In genomic region chr6:107957909-107958688, GRCh38 we compare ENCODE assay signal across 8 cellular contexts. TPM values are rescaled to one million over a fixed set of nuclear protein-coding genes. Genes with fewer than 3 reads are reported as not detected.
DNase-seq lines count a peak whose midpoint lies in the region; ATAC-seq, FAIRE-seq and TF ChIP-seq lines count a peak whose summit lies in the region.

SEC63 (minus strand) TSS chr6:107958208; CDS start chr6:107958009, 199 bp downstream.

- POLR2A ChIA-PET in HepG2 (lab: Yijun Ruan, JAX) = interaction anchor here (0.6 to 2.4 kb wide), 13 partner anchors 12 to 1137 kb away, joined by 3 to 15 read pairs (median 4); partner anchors contain the start of genes CEP57L1 and SESN1

- TF ChIP-seq CTCF in CD14-positive monocyte (IDR thresholded peaks at IDR 0.05) = no peak
- TF ChIP-seq CTCF in HepG2 (CRISPR knock-in tag; IDR thresholded peaks at IDR 0.05) = 0 out of 2 replicates have a peak, but pooled peaks have one; percentile 5

- TF ChIP-seq RAD21 in HepG2 (CRISPR knock-in tag; IDR thresholded peaks at IDR 0.05) = peak; percentile 52; the same call in 1 of the 2 replicates

- H3K36me3 ChIP-seq in HepG2 (replicated peaks in 1 of 2; ENCODE audit: control insufficient read depth in 1 of 2, insufficient read depth in 2 of 2, low read length in 2 of 2) = no peaks in the 10 kb centered on the region

- H3K4me1 ChIP-seq in HepG2 (ENCODE audit: insufficient read depth, low read length) = peaks cover 41% of the 10 kb centered on the region

- 0 out of 2 replicates have a peak, but pooled peaks cover 3% of the 10 kb centered on the region for H4K20me1 ChIP-seq in HepG2 (ENCODE audit: insufficient read depth, low read length)

- peak within 1 kb of the TSS; percentile 81 for H3K4me2 ChIP-seq in HepG2 (ENCODE audit: low read depth, low read length)

- H3K79me2 ChIP-seq in HepG2 (ENCODE audit: insufficient read depth, low read length) = peaks cover 38% of the 10 kb centered on the region

- H3K27ac Mint-ChIP-seq in CD14-positive monocyte = peak within 1 kb of the TSS; percentile 96 to 98 (median 98)

- peak; percentile 97 for DNase-seq in CD14-positive monocyte (ENCODE audit: low spot score)
- DNase-seq in NCI-H748 treated with DMSO at 0.1 percent for 48 hours (lab: John Stamatoyannopoulos, UW) = peak; percentile 84
- DNase-seq in activated CD4-positive, alpha-beta T cell treated with anti-CD3 and anti-CD28 coated beads, Interleukin-2, amount 50 U/mL, for 24 hours (ENCODE audit: low read depth in 1 of 2, low spot score in 1 of 2) = peak; percentile 91 to 96
- DNase-seq in dedifferentiated amniotic fluid mesenchymal stem cell (ENCODE audit: extremely low spot score) = peak; percentile 97
- DNase-seq in HepG2 (ENCODE audit: low spot score) = peak; percentile 92
- peak; percentile 95 to 97 for DNase-seq in stimulated activated CD4-positive, alpha-beta T cell treated with anti-CD3 and anti-CD28 coated beads, Interleukin-2, amount 100 ng/mL, for 48 hours

- under 1% methylated on average over 40 of the region's 69 CpGs for WGBS in HepG2 (ENCODE audit: low lambda C conversion rate)

- in situ Hi-C loops in HepG2 (cut with HindIII; ENCODE audit: extremely low pct_ligation_motif_present, low pct_unique_long_range_greater_than_20kb) = no loop called here

- TF ChIP-seq POLR2A in HepG2 (IDR thresholded peaks at IDR 0.05; ENCODE audit: insufficient read depth in 1 of 2, low read depth in 2 of 2, low read length in 2 of 2) = peak; percentile 81 to 85

- peaks cover 2 to 7% of the 10 kb centered on the region in 2 donors for H3K36me3 Mint-ChIP-seq in CD14-positive monocyte

- intact Hi-C loops in CD14-positive monocyte (cut with micrococcal nuclease) (loop anchor here (5.0 to 10.0 kb wide), 3 partner anchors 114 to 1633 kb away; partner anchors contain the start of genes OSTM1 (in 2 of the 2) and ATG5 (in 1 of the 2)), HepG2 (cut with micrococcal nuclease; ENCODE audit: unreplicated experiment) (loop anchor here (1.0 to 10.0 kb wide), 3 partner anchors 45 to 116 kb away; partner anchors contain the start of gene OSTM1)

- ATAC-seq in GM19395 (IDR thresholded peaks at IDR 0.05; ENCODE audit: unreplicated experiment) = peak; percentile 91
- peak; percentile 86 for ATAC-seq in HG03565 (IDR thresholded peaks at IDR 0.05; ENCODE audit: unreplicated experiment)
- ATAC-seq in HepG2 = peak; percentile 89

- peak within 1 kb of the TSS; percentile 89 for H3K27ac ChIP-seq in HepG2 (ENCODE audit: extremely low read length, insufficient read depth, low read length)

- FAIRE-seq in HepG2 (lab: Jason Lieb, UNC) = no peak

- peaks cover 6 to 9% (median 8%) of the 10 kb centered on the region in 3 donors for H3K27me3 Mint-ChIP-seq in CD14-positive monocyte (ENCODE audit: low read depth in 3 of 3)

- no peaks in the 10 kb centered on the region for H3K9me3 ChIP-seq in HepG2 (ENCODE audit: low read length)

- no peaks in the 10 kb centered on the region; a peak in 1 of 5 replicates for H3K27me3 ChIP-seq in HepG2 (ENCODE audit: control insufficient read depth in 1 of 2, insufficient read depth in 2 of 2, low read length in 2 of 2)

- CTCF ChIA-PET in HepG2 (lab: Yijun Ruan, JAX; ENCODE audit: low intra/inter-chr PET ratio, low total read pairs) = no interaction called here

- H3K4me3 ChIP-seq in HepG2 (replicated peaks in 1 of 3; ENCODE audit: insufficient read depth in 1 of 3, low read depth in 2 of 3, low read length in 3 of 3) = peak within 1 kb of the TSS; percentile 87 to 99 (median 94)

- peak within 1 kb of the TSS; percentile 97 to 100 for H3K4me3 Mint-ChIP-seq in CD14-positive monocyte

- H2AFZ ChIP-seq in HepG2 (ENCODE audit: low read length) = no peak within 1 kb of the TSS

- peak within 1 kb of the TSS; percentile 98 for H3K9ac ChIP-seq in HepG2 (ENCODE audit: insufficient read depth, low read depth, low read length)

- no peak for TF ChIP-seq EP300 in HepG2 (IDR thresholded peaks at IDR 0.05; ENCODE audit: low read depth in 2 of 2, low read length in 2 of 2)
- no peak for TF ChIP-seq EP300 in HepG2 (CRISPR knock-in tag; IDR thresholded peaks at IDR 0.05; ENCODE audit: borderline replicate concordance)

- no TSS peak for BruUV-seq in HepG2 (replicated peaks; lab: Mats Ljungman, UMichigan)

- peaks cover 0 to 6% (median 0%) of the 10 kb centered on the region in 7 donors for H3K9me3 Mint-ChIP-seq in CD14-positive monocyte

- H3K4me1 Mint-ChIP-seq in CD14-positive monocyte = peaks cover 30% of the 10 kb centered on the region

TF ChIP-seq in HepG2, 621 proteins besides CTCF, POLR2A, EP300 and RAD21 (continues in another document):
- TF ChIP-seq CAMTA2 (CRISPR knock-in tag; IDR thresholded peaks at IDR 0.05; ENCODE audit: borderline replicate concordance) (no peak), ZNF234 (CRISPR knock-in tag; conservative IDR thresholded peaks at IDR 0.05) (peak; percentile 69; the same call in 1 of the 2 replicates), FIP1L1 (IDR thresholded peaks at IDR 0.05; ENCODE audit: borderline replicate concordance, insufficient read depth, low read depth, low read length) (no peak), ZNF446 (CRISPR knock-in tag; IDR thresholded peaks at IDR 0.05) (0 out of 2 replicates have a peak, but pooled peaks have one; percentile 57), ZFP90 (CRISPR knock-in tag; IDR thresholded peaks at IDR 0.05; ENCODE audit: borderline replicate concordance) (no peak), ONECUT2 (CRISPR knock-in tag; IDR thresholded peaks at IDR 0.05) (no peak), ZUFSP (CRISPR knock-in tag; IDR thresholded peaks at IDR 0.05; ENCODE audit: borderline replicate concordance) (no peak), ZBTB10 (CRISPR knock-in tag; IDR thresholded peaks at IDR 0.05; ENCODE audit: borderline replicate concordance) (no peak), SMC3 (IDR thresholded peaks at IDR 0.05; ENCODE audit: low read length) (no peak), ZNF792 (CRISPR knock-in tag; IDR thresholded peaks at IDR 0.05) (peak; percentile 27; the same call in 1 of the 2 replicates), ZNF329 (CRISPR knock-in tag; IDR thresholded peaks at IDR 0.05; ENCODE audit: low read depth) (no peak), MEF2D (CRISPR knock-in tag; IDR thresholded peaks at IDR 0.05) (no peak)

RNA-seq across cellular contexts. Expression of gene SEC63, which starts in this region (rescaled TPM):
- polyA plus RNA-seq in CD14-positive monocyte (10 to 100 TPM; 12.0 to 33.7 TPM), HepG2 (2011; rRNA removed) (29.6 and 45.9 TPM in 2 replicates)
- 17.5 and 20.2 TPM in 2 replicates for total RNA-seq in HepG2 (2016; rRNA removed; fragmentation: Illumina TruSeq; extraction: Trizol)
- 21.6 and 28.5 TPM in 2 replicates for total RNA-seq in HepG2 (2016; cell fraction: cytosol; rRNA removed; fragmentation: Illumina TruSeq; extraction: Trizol; ENCODE audit: low read depth)
- total RNA-seq in HepG2 (2016; cell fraction: insoluble cytoplasmic fraction; rRNA removed; fragmentation: Illumina TruSeq; extraction: Trizol) = 15.0 and 16.4 TPM in 2 replicates
- 14.9 and 15.0 TPM in 2 replicates for total RNA-seq in HepG2 (2016; cell fraction: membrane; rRNA removed; fragmentation: Illumina TruSeq; extraction: Trizol)
- 66.1 and 77.7 TPM in 2 replicates for total RNA-seq in HepG2 (2016; cell fraction: nucleus; rRNA removed; fragmentation: Illumina TruSeq; extraction: Trizol)
- 8.5 and 13.3 TPM in 2 replicates for polyA plus RNA-seq in HepG2 (2011; cell fraction: cytosol; rRNA removed)
- polyA plus RNA-seq in HepG2 (2011; cell fraction: nucleus; rRNA removed) = 15.1 and 18.7 TPM in 2 replicates
- 54.3 and 117 TPM in 2 replicates for polyA plus RNA-seq in HepG2 (2012)
- 11.1 and 13.0 TPM in 2 replicates for polyA plus RNA-seq in HepG2 (2016; cell fraction: cytosol; fragmentation: Illumina TruSeq; extraction: Trizol; ENCODE audit: low read depth)
- polyA plus RNA-seq in HepG2 (2016; cell fraction: insoluble cytoplasmic fraction; fragmentation: Illumina TruSeq; extraction: Trizol; ENCODE audit: low read depth) = 56.3 and 56.5 TPM in 2 replicates
- 18.9 and 20.3 TPM in 2 replicates for polyA plus RNA-seq in HepG2 (2016; cell fraction: membrane; fragmentation: Illumina TruSeq; extraction: Trizol; ENCODE audit: low read depth)
- polyA plus RNA-seq in HepG2 (2016; cell fraction: nucleus; fragmentation: Illumina TruSeq; extraction: Trizol; ENCODE audit: insufficient read depth, low read depth) = 161 and 164 TPM in 2 replicates
- polyA minus RNA-seq in HepG2 (2011; rRNA and poly(A)+ RNA removed; ENCODE audit: low replicate concordance) = 13.4 and 20.4 TPM in 2 replicates
- polyA minus RNA-seq in HepG2 (2011; cell fraction: cytosol; rRNA and poly(A)+ RNA removed) = 16.7 and 26.4 TPM in 2 replicates
- 82.8 and 89.0 TPM in 2 replicates for polyA minus RNA-seq in HepG2 (2011; cell fraction: nucleus; rRNA and poly(A)+ RNA removed)

Comparison
In these comparisons a context has a peak if more than half of its experiments do, and no peak if none do; other contexts are left out.
1. Peak in every context shown above with its lines: DNase-seq, ATAC-seq, H3K4me3 ChIP-seq and H3K27ac ChIP-seq.